ENCODE assay signal across 35 cellular contexts in genomic region chr10:2627969-2628368, GRCh38.
A peak's percentile ranks its signal among the peaks of the same experiment; 100 is the strongest.
DNase-seq lines count a peak whose midpoint lies in the region; ATAC-seq, FAIRE-seq and TF ChIP-seq lines count a peak whose summit lies in the region.
"Had no signal": no experiment of that assay in that cellular context is flagged by ENCODE, and none has a peak within 500 bp of the region (broad histone marks: within the 10 kb centered on the region; RNA-seq: fewer than 3 reads in every experiment).

No MANE protein-coding gene starts in this region.

- H2AFZ ChIP-seq in K562 (ENCODE audit: low read depth, low read length) (no peak overlapping the region), H1 (ENCODE audit: low read length) (no peak overlapping the region)

- H3K79me2 ChIP-seq in K562 (ENCODE audit: control insufficient read depth, insufficient read depth, low read length) (no peaks in the 10 kb centered on the region), H1 (ENCODE audit: control insufficient read depth in 1 of 2, insufficient read depth in 2 of 2, low read length in 2 of 2) (no peaks in the 10 kb centered on the region), mesendoderm (ENCODE audit: control insufficient read depth, insufficient read depth, low read length) (no peaks in the 10 kb centered on the region)

- H3K4me1 ChIP-seq in K562 (replicated peaks in 1 of 2; ENCODE audit: control insufficient read depth in 2 of 2, insufficient read depth in 2 of 2, low read length in 2 of 2) = no peaks in the 10 kb centered on the region
- peaks cover 0 to 8% (median 2%) of the 10 kb centered on the region in 4 experiments; a peak in 3 of 7 replicates for H3K4me1 ChIP-seq in H1 (replicated peaks in 1 of 4; ENCODE audit: control insufficient read depth in 3 of 4, insufficient read depth in 4 of 4, low read length in 3 of 4)
- H3K4me1 ChIP-seq in lung (ENCODE audit: control insufficient read depth in 2 of 2, insufficient read depth in 2 of 2, low read length in 2 of 2) = no peaks in the 10 kb centered on the region
- peaks cover 4% of the 10 kb centered on the region for H3K4me1 ChIP-seq in mesendoderm (ENCODE audit: control insufficient read depth, low read depth, low read length)
- no peaks in the 10 kb centered on the region for H3K4me1 ChIP-seq in vagina
- H3K4me1 ChIP-seq: A549; BE2C; BLaER1; BLaER1 treated with 17β-estradiol and CSF1 and Interleukin-3, amounts not matched to agents 10 nM and 100 nM; Caco-2 had no signal

- DNase-seq in K562 (ENCODE audit: extremely low read depth in 1 of 4, low spot score in 3 of 4) (no peak), H1 (ENCODE audit: low read depth in 1 of 2, low spot score in 2 of 2) (no peak), lung (ENCODE audit: low spot score) (no peak), mesendoderm (peak; percentile 39), vagina (ENCODE audit: extremely low spot score in 2 of 2) (no peak), AG08396 (ENCODE audit: low spot score) (no peak), COLO668 (lab: John Stamatoyannopoulos, UW; ENCODE audit: unreplicated experiment) (no peak)
- no peak for DNase-seq in NK-92 treated with Interleukin-12 subunit alpha and Interleukin-12 subunit beta, amount 100 ng/mL, for 24 hours (lab: John Stamatoyannopoulos, UW)
- DNase-seq: 8988T; ACHN; AML-193; BE2C; C1 segment of cervical spinal cord; Caco-2; Calu3; CD4-positive, alpha-beta memory T cell; CD4-positive, alpha-beta T cell; CD4-positive, CD25-positive, alpha-beta regulatory T cell; CD8-positive, alpha-beta memory T cell; CD8-positive, alpha-beta T cell; COR-L47; DMS 273 treated with DMSO at 0.1 percent for 48 hours; DMS153; DMS53; DMS79; DMS79 treated with DMSO at 0.1 percent for 48 hours; DND-41; EL had no signal

- H4K8ac ChIP-seq in H1 (ENCODE audit: extremely low read depth, insufficient read depth, low read length) = no peak overlapping the region
- no peak overlapping the region for H4K8ac ChIP-seq in mesendoderm (ENCODE audit: low read depth, low read length)

- H3K14ac ChIP-seq in H1 (ENCODE audit: insufficient read length) = no peak overlapping the region

- H2BK120ac ChIP-seq in H1 (replicated peaks; ENCODE audit: low read depth, low read length) = no peak overlapping the region
- H2BK120ac ChIP-seq in mesendoderm (ENCODE audit: low read depth, low read length) = no peak overlapping the region

- no peak overlapping the region for H3K56ac ChIP-seq in H1 (replicated peaks; ENCODE audit: insufficient read length, low read depth, low read length)
- no peak overlapping the region for H3K56ac ChIP-seq in mesendoderm (ENCODE audit: low read length)

- 0% methylated on average over 1 of the region's 1 CpG for WGBS in K562 (ENCODE audit: insufficient coverage, low coverage, missing lambda C conversion rate)
- WGBS in H1 (ENCODE audit: extremely low coverage in 1 of 2, insufficient coverage in 1 of 2, insufficient read length in 1 of 2, insufficient replicate concordance in 2 of 2, low coverage in 1 of 2, low lambda C conversion rate in 2 of 2, missing lambda C conversion rate in 1 of 2), 2 experiments = 38% methylated on average over 1 of the region's 1 CpG; no CpG with 5 or more reads in 1 of the 2 experiments
- WGBS in lung, 2 donors = 79 to 88% methylated on average over 1 of the region's 1 CpG
- no CpG with 5 or more reads among the region's 1 CpG for WGBS in mesendoderm (ENCODE audit: extremely low coverage, insufficient coverage, low lambda C conversion rate)

- H4K91ac ChIP-seq in H1 (replicated peaks; ENCODE audit: insufficient read length, low read length) = no peak overlapping the region

- H2BK5ac ChIP-seq in H1 (ENCODE audit: low read depth, low read length) (no peak overlapping the region), mesendoderm (ENCODE audit: low read length) (no peak overlapping the region)

- H2BK15ac ChIP-seq in H1 (ENCODE audit: low read length) = no peak overlapping the region
- no peak overlapping the region for H2BK15ac ChIP-seq in mesendoderm (replicated peaks; ENCODE audit: low read depth)

- H3K27me3 ChIP-seq in K562 (ENCODE audit: control insufficient read depth in 2 of 2, insufficient read depth in 2 of 2, low read length in 2 of 2) (peaks cover 4 to 23% of the 10 kb centered on the region in 2 experiments; a peak in 3 of 5 replicates), H1 (replicated peaks in 1 of 4; ENCODE audit: control insufficient read depth in 3 of 4, extremely low read depth in 1 of 4, insufficient read depth in 3 of 4, low read length in 3 of 4) (no peaks in the 10 kb centered on the region; a peak in 1 of 7 replicates), lung (ENCODE audit: control insufficient read depth, insufficient read depth) (no peaks in the 10 kb centered on the region), mesendoderm (ENCODE audit: insufficient read depth, low read length, poor library complexity) (no peaks in the 10 kb centered on the region), vagina (no peaks in the 10 kb centered on the region)
- H3K27me3 ChIP-seq: BE2C; BLaER1; BLaER1 treated with 17β-estradiol and CSF1 and Interleukin-3, amounts not matched to agents 10 nM and 100 nM had no signal

- CTCF ChIA-PET in K562 (lab: Yijun Ruan, JAX; ENCODE audit: low intra/inter-chr PET ratio) = no interaction called here
- CTCF ChIA-PET in H1 (lab: Charles Lee; ENCODE audit: partially characterized antibody) = interaction anchor here (3.9 kb wide), 1 partner anchor 9 kb away, joined by 20 read pairs; no protein-coding TSS in a partner anchor

- H3K36me3 ChIP-seq in K562 (ENCODE audit: control insufficient read depth, insufficient read depth, low read length) = no peaks in the 10 kb centered on the region
- no peaks in the 10 kb centered on the region for H3K36me3 ChIP-seq in H1 (ENCODE audit: control insufficient read depth in 2 of 4, insufficient read depth in 4 of 4, low read length in 3 of 4)
- no peaks in the 10 kb centered on the region for H3K36me3 ChIP-seq in lung (ENCODE audit: control insufficient read depth in 2 of 2, insufficient read depth in 2 of 2, low read length in 2 of 2)
- no peaks in the 10 kb centered on the region for H3K36me3 ChIP-seq in mesendoderm (ENCODE audit: control insufficient read depth, insufficient read depth, low read length)
- no peaks in the 10 kb centered on the region for H3K36me3 ChIP-seq in vagina
- H3K36me3 ChIP-seq: BE2C; BLaER1; BLaER1 treated with 17β-estradiol and CSF1 and Interleukin-3, amounts not matched to agents 10 nM and 100 nM had no signal

- H3K23ac ChIP-seq in H1 (ENCODE audit: insufficient read length) = no peak overlapping the region
- no peak overlapping the region for H3K23ac ChIP-seq in mesendoderm (ENCODE audit: low read length)

- H4K5ac ChIP-seq in H1 (ENCODE audit: insufficient read length, low read depth, low read length) = no peak overlapping the region
- H4K5ac ChIP-seq in mesendoderm (ENCODE audit: low read length) = no peak overlapping the region

- H3K9me1 ChIP-seq in K562 (ENCODE audit: control insufficient read depth, insufficient read depth, low read length) = no peaks in the 10 kb centered on the region

- POLR2A ChIA-PET in K562 (lab: Yijun Ruan, JAX) (interaction anchor here (0.6 to 1.1 kb wide), 4 partner anchors 10 to 73 kb away, joined by 3 to 5 read pairs (median 4); no protein-coding TSS in a partner anchor), H1 (lab: Charles Lee; ENCODE audit: partially characterized antibody) (no interaction called here)

- H3K4me2 ChIP-seq in K562 (ENCODE audit: insufficient read depth, low read length) = no peak overlapping the region
- H3K4me2 ChIP-seq in H1 (ENCODE audit: insufficient read depth in 1 of 2, low read depth in 2 of 2, low read length in 2 of 2) = no peak overlapping the region
- no peak overlapping the region for H3K4me2 ChIP-seq in mesendoderm (ENCODE audit: low read length)
- H3K4me2 ChIP-seq: A549; BLaER1; BLaER1 treated with 17β-estradiol and CSF1 and Interleukin-3, amounts not matched to agents 10 nM and 100 nM had no signal

- FAIRE-seq in K562 (lab: Jason Lieb, UNC) (no peak), H1 (lab: Jason Lieb, UNC) (no peak)
- FAIRE-seq: A204.1, A549, D721Med had no signal

- no TSS peak for BruUV-seq in K562 (replicated peaks; lab: Mats Ljungman, UMichigan)

- ATAC-seq in K562 (no peak), lung (ENCODE audit: insufficient read depth, low FRiP score) (no peak)
- ATAC-seq: A549; CD8-positive, alpha-beta T cell had no signal

- H3K4ac ChIP-seq in H1 (replicated peaks; ENCODE audit: insufficient read length, low read depth, low read length) = no peak overlapping the region
- no peak overlapping the region for H3K4ac ChIP-seq in mesendoderm (ENCODE audit: low read depth, low read length)

- in situ Hi-C loops in K562 (cut with MboI) = no loop called here

- TF ChIP-seq EP300 in K562 (IDR thresholded peaks at IDR 0.05; ENCODE audit: low read length) (no peak), H1 (IDR thresholded peaks at IDR 0.05; ENCODE audit: borderline replicate concordance in 1 of 2, low read depth in 2 of 2, low read length in 2 of 2) (no peak)

- H3K4me3 ChIP-seq in K562 (no peak overlapping the region), H1 (ENCODE audit: extremely low read depth in 1 of 4, insufficient read depth in 2 of 4, low read depth in 3 of 4, low read length in 4 of 4) (no peak overlapping the region), lung (peak overlapping the region; percentile 19), mesendoderm (ENCODE audit: low read length) (no peak overlapping the region), vagina (no peak overlapping the region)
- H3K4me3 ChIP-seq: A549; BLaER1; BLaER1 treated with 17β-estradiol and CSF1 and Interleukin-3, amounts not matched to agents 10 nM and 100 nM had no signal

- H3K9ac ChIP-seq in K562 (ENCODE audit: insufficient read depth in 1 of 2, low read depth in 2 of 2, low read length in 2 of 2) (no peak overlapping the region), H1 (replicated peaks in 1 of 4; ENCODE audit: extremely low read depth in 1 of 4, low read depth in 3 of 4, low read length in 3 of 4) (no peak overlapping the region), mesendoderm (ENCODE audit: low read length) (no peak overlapping the region)
- H3K9ac ChIP-seq: BLaER1; BLaER1 treated with 17β-estradiol and CSF1 and Interleukin-3, amounts not matched to agents 10 nM and 100 nM had no signal

- no peaks in the 10 kb centered on the region for H3K9me3 ChIP-seq in K562 (replicated peaks; ENCODE audit: control insufficient read depth, insufficient read depth, low read depth, low read length)
- no peaks in the 10 kb centered on the region for H3K9me3 ChIP-seq in H1 (ENCODE audit: insufficient read depth in 2 of 2, low read depth in 1 of 2, low read length in 1 of 2)
- no peaks in the 10 kb centered on the region for H3K9me3 ChIP-seq in lung (ENCODE audit: control insufficient read depth in 2 of 2, insufficient read depth in 1 of 2, low read length in 1 of 2)
- no peaks in the 10 kb centered on the region for H3K9me3 ChIP-seq in vagina
- H3K9me3 ChIP-seq: A549; BE2C; BLaER1; BLaER1 treated with 17β-estradiol and CSF1 and Interleukin-3, amounts not matched to agents 10 nM and 100 nM; Caco-2 had no signal

- no peak for TF ChIP-seq POLR2A in K562 (conservative IDR thresholded peaks at IDR 0.05)
- TF ChIP-seq POLR2A in H1 (IDR thresholded peaks at IDR 0.05; ENCODE audit: control extremely low read depth in 1 of 2, low read depth in 2 of 2, low read length in 2 of 2) = no peak
- no peak for TF ChIP-seq POLR2A in vagina (IDR thresholded peaks at IDR 0.05)

- H3K79me1 ChIP-seq in H1 (ENCODE audit: low read depth, low read length) (no peaks in the 10 kb centered on the region), mesendoderm (ENCODE audit: low read length) (no peaks in the 10 kb centered on the region)

- no peak overlapping the region; the same call in 1 of the 2 replicates for H2BK12ac ChIP-seq in H1 (ENCODE audit: low read depth, low read length)

- H4K20me1 ChIP-seq in K562 (replicated peaks; ENCODE audit: control insufficient read depth, insufficient read depth, low read length) (no peaks in the 10 kb centered on the region), H1 (replicated peaks in 1 of 2; ENCODE audit: control insufficient read depth in 1 of 2, insufficient read depth in 2 of 2, low read length in 2 of 2) (no peaks in the 10 kb centered on the region)
- H4K20me1 ChIP-seq: BLaER1; BLaER1 treated with 17β-estradiol and CSF1 and Interleukin-3, amounts not matched to agents 10 nM and 100 nM had no signal

- H2BK20ac ChIP-seq in H1 (ENCODE audit: low read length) = no peak overlapping the region

- no peaks in the 10 kb centered on the region for H3K23me2 ChIP-seq in H1 (ENCODE audit: low read depth, low read length)

- H3K27ac ChIP-seq in K562 (ENCODE audit: extremely low read depth, low read depth, low read length) (no peak overlapping the region), H1 (ENCODE audit: low read depth, low read length) (no peak overlapping the region), lung (ENCODE audit: low read depth in 1 of 2, low read length in 1 of 2) (no peak overlapping the region), mesendoderm (ENCODE audit: low read depth, low read length) (no peak overlapping the region), vagina (no peak overlapping the region)
- H3K27ac ChIP-seq: 22Rv1; A549; BLaER1; BLaER1 treated with 17β-estradiol and CSF1 and Interleukin-3, amounts not matched to agents 10 nM and 100 nM; C4-2B had no signal

- TF ChIP-seq CTCF in K562 (IDR thresholded peaks at IDR 0.05 in 2 of 3, conservative IDR thresholded peaks at IDR 0.05 in 1 of 3; ENCODE audit: insufficient read depth in 2 of 3, low read depth in 1 of 3, low read length in 3 of 3) (no peak), H1 (IDR thresholded peaks at IDR 0.05; ENCODE audit: control extremely low read depth in 1 of 3, insufficient read depth in 1 of 3, low read depth in 1 of 3, low read length in 3 of 3) (no peak), lung (IDR thresholded peaks at IDR 0.05; ENCODE audit: control extremely low read depth, extremely low read depth) (no peak), vagina (IDR thresholded peaks at IDR 0.05) (no peak)

- H3K18ac ChIP-seq in H1 (ENCODE audit: extremely low read depth, low read length) (no peak overlapping the region), mesendoderm (ENCODE audit: low read length) (no peak overlapping the region)

- no peak overlapping the region; the same call in 1 of the 2 replicates for H2AK5ac ChIP-seq in H1 (ENCODE audit: low read depth, low read length)
- H2AK5ac ChIP-seq in mesendoderm (ENCODE audit: low read length) = no peak overlapping the region

- TF ChIP-seq RAD21 in K562 (CRISPR knock-in tag; conservative IDR thresholded peaks at IDR 0.05 in 1 of 2, IDR thresholded peaks at IDR 0.05 in 1 of 2) (no peak), H1 (IDR thresholded peaks at IDR 0.05 in 1 of 2, conservative IDR thresholded peaks at IDR 0.05 in 1 of 2; ENCODE audit: low read depth in 2 of 2, low read length in 2 of 2) (no peak)

- intact Hi-C loops in K562 (cut with micrococcal nuclease) = no loop called here
- intact Hi-C loops in vagina (cut with DNase I) = no loop called here

Comparison
In these comparisons a context has a peak if more than half of its experiments do, and no peak if none do; other contexts are left out.
1. Of the 49 proteins assayed by ChIP-seq in both K562 and H1: peak only in K562: none; only in H1: BRCA1; in both: none; in neither: 48.